Comparison of ENCODE assay signal across 1 cellular context in the genomic region with DNA sequence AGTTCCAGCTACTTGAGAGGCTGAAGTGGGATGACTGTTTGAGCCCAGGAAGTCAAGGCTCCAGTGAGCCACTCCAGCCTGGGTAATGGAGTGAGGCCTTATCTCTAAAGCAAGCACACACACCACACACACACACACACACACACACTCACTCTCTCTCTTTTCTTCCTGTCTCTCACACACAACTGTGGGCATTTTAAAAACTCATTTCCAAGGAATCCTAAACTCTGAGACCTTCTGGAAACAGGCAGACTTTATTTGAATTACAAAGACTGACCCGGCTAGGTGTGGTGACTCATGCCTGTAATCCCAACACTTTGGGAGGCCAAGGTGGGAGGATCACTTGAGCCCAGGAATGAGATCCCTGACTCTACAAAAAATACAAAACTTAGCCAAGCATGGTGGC.
TF ChIP-seq lines count a peak whose summit lies in the region.

No MANE protein-coding gene starts in this region.

TF ChIP-seq in K562, 482 proteins besides CTCF, POLR2A, EP300 and RAD21 (continued from another document):
- TF ChIP-seq, protein P1, sequence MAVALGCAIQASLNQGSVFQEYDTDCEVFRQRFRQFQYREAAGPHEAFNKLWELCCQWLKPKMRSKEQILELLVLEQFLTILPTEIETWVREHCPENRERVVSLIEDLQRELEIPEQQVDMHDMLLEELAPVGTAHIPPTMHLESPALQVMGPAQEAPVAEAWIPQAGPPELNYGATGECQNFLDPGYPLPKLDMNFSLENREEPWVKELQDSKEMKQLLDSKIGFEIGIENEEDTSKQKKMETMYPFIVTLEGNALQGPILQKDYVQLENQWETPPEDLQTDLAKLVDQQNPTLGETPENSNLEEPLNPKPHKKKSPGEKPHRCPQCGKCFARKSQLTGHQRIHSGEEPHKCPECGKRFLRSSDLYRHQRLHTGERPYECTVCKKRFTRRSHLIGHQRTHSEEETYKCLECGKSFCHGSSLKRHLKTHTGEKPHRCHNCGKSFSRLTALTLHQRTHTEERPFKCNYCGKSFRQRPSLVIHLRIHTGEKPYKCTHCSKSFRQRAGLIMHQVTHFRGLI (CRISPR knock-in tag; IDR thresholded peaks at IDR 0.05), result no peak
- TF ChIP-seq POU5F1 (IDR thresholded peaks at IDR 0.05; ENCODE audit: borderline replicate concordance, low read depth, low read length, partially characterized antibody) (no peak), SP2 (IDR thresholded peaks at IDR 0.05; ENCODE audit: extremely low read depth, low read depth, low read length, poor library complexity, severe bottlenecking) (no peak), ZNF316 (IDR thresholded peaks at IDR 0.05) (0 out of 2 replicates have a peak, but pooled peaks have one; percentile 25), FOSL1 (tag; conservative IDR thresholded peaks at IDR 0.05) (0 out of 2 replicates have a peak, but pooled peaks have one; percentile 48), KAT7 (CRISPR knock-in tag; IDR thresholded peaks at IDR 0.05; ENCODE audit: borderline replicate concordance) (no peak), BDP1 (IDR thresholded peaks at IDR 0.05; ENCODE audit: insufficient read depth, insufficient read length) (no peak), MAFG (tag; conservative IDR thresholded peaks at IDR 0.05) (0 out of 2 replicates have a peak, but pooled peaks have one; percentile 9), CBFA2T3 (IDR thresholded peaks at IDR 0.05) (peak; percentile 29; the same call in 1 of the 2 replicates), SRSF9 (IDR thresholded peaks at IDR 0.05; ENCODE audit: borderline replicate concordance, low read depth, low read length) (no peak), FOXP1 (CRISPR knock-in tag; IDR thresholded peaks at IDR 0.05) (no peak), ZKSCAN3 (CRISPR knock-in tag; IDR thresholded peaks at IDR 0.05) (no peak), LARP7 (IDR thresholded peaks at IDR 0.05) (no peak), SMARCA4 (IDR thresholded peaks at IDR 0.05) (peak; percentile 84), HNRNPUL1 (IDR thresholded peaks at IDR 0.05; ENCODE audit: low read length) (no peak), GTF2F1 (IDR thresholded peaks at IDR 0.05; ENCODE audit: low read depth, low read length) (no peak), MLLT1 (IDR thresholded peaks at IDR 0.05) (peak in 1 of 2 experiments; percentile 33; a peak in 1 of 4 replicates), JUN (IDR thresholded peaks at IDR 0.05; ENCODE audit: borderline replicate concordance, low read depth, low read length) (peak; percentile 46; the same call in 1 of the 2 replicates), JUN (CRISPR knock-in tag; IDR thresholded peaks at IDR 0.05; ENCODE audit: borderline replicate concordance) (no peak), JUNB (CRISPR knock-in tag; conservative IDR thresholded peaks at IDR 0.05) (0 out of 2 replicates have a peak, but pooled peaks have one; percentile 34), SIRT6 (IDR thresholded peaks at IDR 0.05; ENCODE audit: low read depth, low read length) (no peak), NCOA4 (IDR thresholded peaks at IDR 0.05; ENCODE audit: partially characterized antibody) (no peak), CEBPB (tag; IDR thresholded peaks at IDR 0.05) (no peak), MCM3 (IDR thresholded peaks at IDR 0.05) (no peak), POLR2AphosphoS5 (IDR thresholded peaks at IDR 0.05; ENCODE audit: control insufficient read depth, insufficient read depth, low read depth, low read length) (no peak), ZFP30 (CRISPR knock-in tag; IDR thresholded peaks at IDR 0.05; ENCODE audit: borderline replicate concordance) (no peak), SMAD4 (CRISPR knock-in tag; conservative IDR thresholded peaks at IDR 0.05) (0 out of 2 replicates have a peak, but pooled peaks have one; percentile 69), KDM5B (IDR thresholded peaks at IDR 0.05; ENCODE audit: insufficient replicate concordance, low read depth, low read length) (no peak), GATA2 (CRISPR knock-in tag; IDR thresholded peaks at IDR 0.05) (peak; percentile 68), NFIX (CRISPR knock-in tag; IDR thresholded peaks at IDR 0.05; ENCODE audit: low read depth) (no peak), HNRNPL (IDR thresholded peaks at IDR 0.05; ENCODE audit: low read depth, low read length) (no peak), FOXK1 (CRISPR knock-in tag; IDR thresholded peaks at IDR 0.05; ENCODE audit: borderline replicate concordance) (no peak), ZNF274 (IDR thresholded peaks at IDR 0.05; ENCODE audit: borderline replicate concordance, low read depth, low read length) (no peak), PCBP2 (IDR thresholded peaks at IDR 0.05; ENCODE audit: low read depth, low read length, poor library complexity, severe bottlenecking) (no peak), ATF6 (CRISPR knock-in tag; IDR thresholded peaks at IDR 0.05) (no peak), ELK1 (CRISPR knock-in tag; IDR thresholded peaks at IDR 0.05) (no peak), CHAMP1 (IDR thresholded peaks at IDR 0.05) (peak; percentile 26; the same call in 1 of the 2 replicates), SMARCE1 (IDR thresholded peaks at IDR 0.05) (peak; percentile 86)
- TF ChIP-seq, protein P2, sequence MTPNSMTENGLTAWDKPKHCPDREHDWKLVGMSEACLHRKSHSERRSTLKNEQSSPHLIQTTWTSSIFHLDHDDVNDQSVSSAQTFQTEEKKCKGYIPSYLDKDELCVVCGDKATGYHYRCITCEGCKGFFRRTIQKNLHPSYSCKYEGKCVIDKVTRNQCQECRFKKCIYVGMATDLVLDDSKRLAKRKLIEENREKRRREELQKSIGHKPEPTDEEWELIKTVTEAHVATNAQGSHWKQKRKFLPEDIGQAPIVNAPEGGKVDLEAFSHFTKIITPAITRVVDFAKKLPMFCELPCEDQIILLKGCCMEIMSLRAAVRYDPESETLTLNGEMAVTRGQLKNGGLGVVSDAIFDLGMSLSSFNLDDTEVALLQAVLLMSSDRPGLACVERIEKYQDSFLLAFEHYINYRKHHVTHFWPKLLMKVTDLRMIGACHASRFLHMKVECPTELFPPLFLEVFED (CRISPR knock-in tag; conservative IDR thresholded peaks at IDR 0.05), result 0 out of 2 replicates have a peak, but pooled peaks have one; percentile 39
TF ChIP-seq in K562: peak in this region for 38.
